ENCODE assay signal across 26 cellular contexts in the genomic region with DNA sequence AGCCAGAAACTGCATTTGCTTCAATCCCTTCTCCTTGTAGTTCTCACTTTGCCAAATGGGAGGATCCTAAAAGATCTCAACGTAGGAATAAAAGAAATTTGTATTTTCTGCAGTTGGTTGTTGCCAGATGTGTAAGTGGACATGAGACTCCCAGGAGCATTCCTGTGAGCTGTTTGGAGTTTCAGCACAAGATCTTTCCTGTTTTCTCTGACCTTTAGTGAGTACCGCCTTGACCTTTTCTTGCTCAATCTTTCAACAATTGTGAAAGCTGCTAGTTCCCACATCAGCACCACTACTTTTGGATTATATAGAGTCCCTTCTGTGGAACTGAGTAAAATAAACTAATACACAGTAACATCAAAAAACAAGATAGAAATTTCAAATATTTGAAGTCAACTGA.
"Had no signal": no experiment of that assay in that cellular context is flagged by ENCODE, and none has a peak within 500 bp of the region (broad histone marks: within the 10 kb centered on the region; RNA-seq: fewer than 3 reads in every experiment).

No MANE protein-coding gene starts in this region.

- H3K36me3 ChIP-seq: gastroesophageal sphincter, neutrophil, ovary, prostate gland, stomach, transverse colon had no signal

- H3K27me3 ChIP-seq: gastroesophageal sphincter, neutrophil, ovary, stomach, transverse colon had no signal

- H3K4me3 ChIP-seq: gastroesophageal sphincter, ovary, prostate gland, stomach, transverse colon had no signal

- H3K27ac Mint-ChIP-seq: activated naive CD8-positive, alpha-beta T cell; activated T-cell treated with anti-CD3 and anti-CD28 coated beads, Interleukin-2, amount 50 U/mL, for 24 hours; activated T-helper 2 cell treated with anti-CD3 and anti-CD28 coated beads, Interferon-gamma antibody, Interleukin-2, Interleukin-4, amounts not matched to agents 10 μg/mL and 5 μg/mL and 100 μg/mL, durations not matched to agents 14 hours and 24 hours and 36 hours; memory B cell; nephron; WTC11 had no signal

- H3K27me3 Mint-ChIP-seq: activated naive CD8-positive, alpha-beta T cell; activated T-cell treated with anti-CD3 and anti-CD28 coated beads, Interleukin-2, amount 50 U/mL, for 24 hours; memory B cell had no signal

- H3K4me3 Mint-ChIP-seq: activated naive CD8-positive, alpha-beta T cell; activated T-cell treated with anti-CD3 and anti-CD28 coated beads, Interleukin-2, amount 50 U/mL, for 24 hours; memory B cell; nephron; WTC11 had no signal

- H3K36me3 Mint-ChIP-seq: activated naive CD8-positive, alpha-beta T cell; memory B cell; WTC11 had no signal

- DNase-seq: activated CD8-positive, alpha-beta memory T cell treated with anti-CD3 and anti-CD28 coated beads for 24 hours; activated CD8-positive, alpha-beta memory T cell treated with anti-CD3 and anti-CD28 coated beads, Interleukin-2, amount 50 U/mL, for 4 hours; activated naive CD4-positive, alpha-beta T cell; activated T-cell treated with anti-CD3 and anti-CD28 coated beads, Interleukin-2, amount 50 U/mL, for 24 hours; amniotic stem cell; cortex of kidney; erythroblast; head of caudate nucleus; left ventricle myocardium superior; ovary; stimulated activated CD4-positive, alpha-beta T cell treated with anti-CD3 and anti-CD28 coated beads, Interleukin-1b, Interleukin-23, amount 100 ng/mL, for 48 hours; stomach; T-helper 9 cell; transverse colon had no signal

- H3K27ac ChIP-seq: gastroesophageal sphincter, neutrophil, ovary, prostate gland, stomach, transverse colon had no signal

- H3K9me3 Mint-ChIP-seq: nephron had no signal

- ATAC-seq: gastroesophageal sphincter, left ventricle myocardium superior, WTC11 had no signal

- H3K4me1 ChIP-seq: gastroesophageal sphincter, prostate gland, transverse colon had no signal

- FAIRE-seq: bronchial epithelial cell, endometrium, islet of Langerhans, urothelium cell line had no signal

- H3K4me1 Mint-ChIP-seq: memory B cell, nephron, WTC11 had no signal

- H3K9me3 ChIP-seq: gastroesophageal sphincter, neutrophil, ovary, prostate gland, stomach, transverse colon had no signal
